8 cellular contexts compared by ENCODE assay signal in genomic region chr17:32519769-32520701, GRCh38. TPM values are rescaled to one million over a fixed set of nuclear protein-coding genes. Genes with fewer than 3 reads are reported as not detected.
A peak's percentile ranks its signal among the peaks of the same experiment; 100 is the strongest.
DNase-seq lines count a peak whose midpoint lies in the region; ATAC-seq and TF ChIP-seq lines count a peak whose summit lies in the region.

No MANE protein-coding gene starts in this region.

- H3K9me3 ChIP-seq in duodenal mucosa (ENCODE audit: control insufficient read depth in 1 of 2, low read length in 2 of 2) (no peaks in the 10 kb centered on the region), mononuclear cell (ENCODE audit: low read depth, low read length) (no peaks in the 10 kb centered on the region), tibial artery (no peaks in the 10 kb centered on the region)

- ATAC-seq in HG03565 (IDR thresholded peaks at IDR 0.05; ENCODE audit: unreplicated experiment) (no peak), HG02642 (IDR thresholded peaks at IDR 0.05; ENCODE audit: poor library complexity, unreplicated experiment) (no peak)

- no peak for TF ChIP-seq CTCF in VCaP (conservative IDR thresholded peaks at IDR 0.05)
- no peak for TF ChIP-seq CTCF in tibial artery (IDR thresholded peaks at IDR 0.05)

- H3K4me1 ChIP-seq in duodenal mucosa (ENCODE audit: control insufficient read depth in 1 of 2, insufficient read depth in 2 of 2, low read length in 2 of 2) (peaks cover 9 to 13% of the 10 kb centered on the region in 2 donors), mononuclear cell (ENCODE audit: insufficient read depth, low read length) (peaks cover 79% of the 10 kb centered on the region), tibial artery (peaks cover 0 to 28% (median 13%) of the 10 kb centered on the region in 4 donors)

- H3K36me3 ChIP-seq in duodenal mucosa (ENCODE audit: control insufficient read depth in 1 of 2, insufficient read depth in 2 of 2, low read length in 2 of 2), result no peaks in the 10 kb centered on the region
- no peaks in the 10 kb centered on the region for H3K36me3 ChIP-seq in tibial artery

- intact Hi-C loops in tibial artery (cut with DNase I; ENCODE audit: low total_unique reads), result no loop called here

- no peak overlapping the region for H3K9ac ChIP-seq in duodenal mucosa (ENCODE audit: low read depth in 1 of 2, low read length in 2 of 2)

- peak; percentile 40 for DNase-seq in AG08395 (ENCODE audit: low spot score)
- peak; percentile 17 for DNase-seq in HCEC 1CT
- peak in 1 of 2 donors; percentile 61 for DNase-seq in tibial artery

- H3K27me3 ChIP-seq in duodenal mucosa (ENCODE audit: control insufficient read depth in 1 of 2, insufficient read depth in 2 of 2, low read length in 2 of 2), result peaks cover 0 to 5% of the 10 kb centered on the region in 2 donors
- H3K27me3 ChIP-seq in mononuclear cell (ENCODE audit: insufficient read depth, low read length), result peaks cover 28% of the 10 kb centered on the region
- no peaks in the 10 kb centered on the region for H3K27me3 ChIP-seq in tibial artery

- H3K4me3 ChIP-seq in duodenal mucosa (ENCODE audit: low read depth in 1 of 2, low read length in 2 of 2) (peak overlapping the region; percentile 30 to 45), mononuclear cell (ENCODE audit: low read length) (peak overlapping the region; percentile 20), tibial artery (peak overlapping the region; percentile 38 to 59)

- H3K27ac ChIP-seq in VCaP (peak overlapping the region; percentile 59), duodenal mucosa (ENCODE audit: low read depth, low read length) (no peak overlapping the region), tibial artery (no peak overlapping the region)

RNA-seq across cellular contexts. Expression of gene CDK5R1, which starts 33.2 kb away (rescaled TPM):
- 16.8 TPM for total RNA-seq in mononuclear cell
